ENCODE assay signal across 21 cellular contexts in the genomic region with DNA sequence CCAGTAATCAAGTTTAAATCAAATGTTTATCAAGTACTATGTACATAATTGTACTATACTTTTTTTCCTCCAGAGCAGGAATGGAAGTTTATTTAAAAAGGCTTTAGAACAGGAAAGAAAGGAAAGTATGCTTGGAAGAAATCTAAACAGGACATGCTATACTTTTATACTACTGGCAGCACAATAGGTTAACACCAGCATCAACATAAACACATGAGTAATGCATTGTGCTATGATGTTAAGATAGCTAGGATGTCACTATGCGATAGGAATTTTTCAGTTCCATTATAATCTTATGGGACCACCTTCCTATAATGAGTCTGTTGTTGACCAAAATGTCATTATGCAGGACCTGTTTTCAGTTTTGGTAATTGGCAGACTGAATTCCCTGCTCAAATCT. TPM values are rescaled to one million over a fixed set of nuclear protein-coding genes. Genes with fewer than 3 reads are reported as not detected.
DNase-seq lines count a peak whose midpoint lies in the region; ATAC-seq, FAIRE-seq and TF ChIP-seq lines count a peak whose summit lies in the region.
"Had no signal": no experiment of that assay in that cellular context is flagged by ENCODE, and none has a peak within 500 bp of the region (broad histone marks: within the 10 kb centered on the region; RNA-seq: fewer than 3 reads in every experiment).

No MANE protein-coding gene starts in this region.

- H3K27me3 ChIP-seq in SJSA1 (replicated peaks) (no peaks in the 10 kb centered on the region), endothelial cell of umbilical vein (ENCODE audit: control insufficient read depth in 2 of 2, insufficient read depth in 2 of 2, low read length in 2 of 2) (no peaks in the 10 kb centered on the region), mesenchymal stem cell (ENCODE audit: control insufficient read depth in 1 of 2, insufficient read depth in 1 of 2, low read length in 2 of 2) (no peaks in the 10 kb centered on the region)
- H3K27me3 ChIP-seq in CD8-positive, alpha-beta T cell (ENCODE audit: insufficient read depth, low read length), result no peaks in the 10 kb centered on the region
- H3K27me3 ChIP-seq: BLaER1 treated with 17β-estradiol and CSF1 and Interleukin-3, amounts not matched to agents 10 nM and 100 nM had no signal

- no peak overlapping the region for H2BK120ac ChIP-seq in mesenchymal stem cell (ENCODE audit: low read depth, low read length)

- H3K36me3 Mint-ChIP-seq in CD8-positive, alpha-beta T cell, result no peaks in the 10 kb centered on the region
- H3K36me3 Mint-ChIP-seq: CD4-positive, CD25-positive, alpha-beta regulatory T cell had no signal

- WGBS in mesenchymal stem cell, result no CpG with 5 or more reads among the region's 1 CpG

- CTCF ChIA-PET in endothelial cell of umbilical vein (lab: Charles Lee), result no interaction called here
- CTCF ChIA-PET in CD8-positive, alpha-beta T cell (lab: Charles Lee), result no interaction called here

- dilution Hi-C loops in endothelial cell of umbilical vein (cut with MboI; ENCODE audit: extremely low pct_ligation_motif_present, low sequenced_read_pairs), result no loop called here

- H3K36me3 ChIP-seq in SJSA1 (no peaks in the 10 kb centered on the region), endothelial cell of umbilical vein (ENCODE audit: control insufficient read depth in 2 of 2, extremely low read depth in 1 of 2, insufficient read depth in 2 of 2, low read length in 2 of 2) (no peaks in the 10 kb centered on the region), mesenchymal stem cell (ENCODE audit: control insufficient read depth in 1 of 2, insufficient read depth in 2 of 2, low read depth in 1 of 2, low read length in 2 of 2) (peaks cover 0 to 26% of the 10 kb centered on the region in 2 experiments)
- H3K36me3 ChIP-seq in CD8-positive, alpha-beta T cell (ENCODE audit: insufficient read depth, low read length), result no peaks in the 10 kb centered on the region

- POLR2A ChIA-PET in endothelial cell of umbilical vein (lab: Charles Lee), result no interaction called here
- POLR2A ChIA-PET in CD8-positive, alpha-beta T cell (lab: Charles Lee), result no interaction called here

- H2BK12ac ChIP-seq in mesenchymal stem cell (ENCODE audit: low read length in 2 of 2), result no peak overlapping the region

- no peak overlapping the region for H4K8ac ChIP-seq in mesenchymal stem cell (ENCODE audit: low read length)

- peak overlapping the region; percentile 1; the same call in 1 of the 2 replicates for H3K27ac ChIP-seq in SJSA1
- no peak overlapping the region for H3K27ac ChIP-seq in endothelial cell of umbilical vein (ENCODE audit: insufficient read depth, low read depth, low read length)
- no peak overlapping the region for H3K27ac ChIP-seq in mesenchymal stem cell (ENCODE audit: low read length, poor library complexity, severe bottlenecking)
- H3K27ac ChIP-seq in CD8-positive, alpha-beta T cell (ENCODE audit: low read depth, low read length), result no peak overlapping the region
- H3K27ac ChIP-seq: BLaER1 treated with 17β-estradiol and CSF1 and Interleukin-3, amounts not matched to agents 10 nM and 100 nM; GM23248 had no signal

- H3K4me3 ChIP-seq in SJSA1 (no peak overlapping the region), endothelial cell of umbilical vein (replicated peaks in 1 of 3; ENCODE audit: insufficient read depth in 1 of 3, low read depth in 1 of 3, low read length in 3 of 3) (no peak overlapping the region), mesenchymal stem cell (ENCODE audit: insufficient read depth in 1 of 2, low read depth in 1 of 2, low read length in 2 of 2) (no peak overlapping the region)
- H3K4me3 ChIP-seq in CD8-positive, alpha-beta T cell (ENCODE audit: low read depth, low read length), result no peak overlapping the region
- H3K4me3 ChIP-seq: BLaER1 treated with 17β-estradiol and CSF1 and Interleukin-3, amounts not matched to agents 10 nM and 100 nM; GM23248 had no signal

- H2AFZ ChIP-seq in endothelial cell of umbilical vein (ENCODE audit: low read depth, low read length) (no peak overlapping the region), mesenchymal stem cell (ENCODE audit: low read depth, low read length) (no peak overlapping the region)
- H2AFZ ChIP-seq: GM23248 had no signal

- H4K91ac ChIP-seq in mesenchymal stem cell (ENCODE audit: low read length), result no peak overlapping the region

- H3K79me2 ChIP-seq in endothelial cell of umbilical vein (ENCODE audit: control insufficient read depth, insufficient read depth, low read length), result no peaks in the 10 kb centered on the region

- no peak overlapping the region for H3K23ac ChIP-seq in mesenchymal stem cell (ENCODE audit: low read length in 2 of 2)

- no peak overlapping the region for H3K18ac ChIP-seq in mesenchymal stem cell (ENCODE audit: low read depth in 1 of 2, low read length in 2 of 2)

- H3K9me3 Mint-ChIP-seq in CD8-positive, alpha-beta T cell, result peaks cover 7% of the 10 kb centered on the region

- no peaks in the 10 kb centered on the region for H3K9me1 ChIP-seq in endothelial cell of umbilical vein (replicated peaks; ENCODE audit: control insufficient read depth, extremely low read depth, insufficient read depth, low read length)

- H3K4me2 ChIP-seq in endothelial cell of umbilical vein (ENCODE audit: insufficient read depth, low read length), result no peak overlapping the region
- no peak overlapping the region for H3K4me2 ChIP-seq in mesenchymal stem cell (ENCODE audit: low read length, poor library complexity, severe bottlenecking)
- H3K4me2 ChIP-seq: BLaER1 treated with 17β-estradiol and CSF1 and Interleukin-3, amounts not matched to agents 10 nM and 100 nM had no signal

- no TSS peak for BruUV-seq in endothelial cell of umbilical vein (replicated peaks; lab: Mats Ljungman, UMichigan)

- H4K20me1 ChIP-seq in endothelial cell of umbilical vein (replicated peaks; ENCODE audit: control insufficient read depth, extremely low read depth, insufficient read depth, low read length), result no peaks in the 10 kb centered on the region
- H4K20me1 ChIP-seq: BLaER1 treated with 17β-estradiol and CSF1 and Interleukin-3, amounts not matched to agents 10 nM and 100 nM had no signal

- ATAC-seq in CD8-positive, alpha-beta T cell, result no peak
- ATAC-seq in GM18520 (IDR thresholded peaks at IDR 0.05; ENCODE audit: unreplicated experiment) (no peak), GM19463 (IDR thresholded peaks at IDR 0.05; ENCODE audit: unreplicated experiment) (no peak), left cardiac atrium (no peak)
- ATAC-seq: HepG2 had no signal

- H3K4me1 ChIP-seq in SJSA1 (replicated peaks), result peaks cover 23% of the 10 kb centered on the region
- peaks cover 11% of the 10 kb centered on the region for H3K4me1 ChIP-seq in endothelial cell of umbilical vein (ENCODE audit: control insufficient read depth, extremely low read depth, insufficient read depth, low read length)
- no peaks in the 10 kb centered on the region for H3K4me1 ChIP-seq in mesenchymal stem cell (ENCODE audit: control insufficient read depth, insufficient read depth, low read depth, low read length)
- no peaks in the 10 kb centered on the region for H3K4me1 ChIP-seq in CD8-positive, alpha-beta T cell (ENCODE audit: insufficient read depth, low read length)
- H3K4me1 ChIP-seq: BLaER1 treated with 17β-estradiol and CSF1 and Interleukin-3, amounts not matched to agents 10 nM and 100 nM had no signal

- peak; percentile 87 for FAIRE-seq in endothelial cell of umbilical vein (lab: Jason Lieb, UNC)
- FAIRE-seq: GM12892, GM19239, HepG2, HTR-8/SVneo had no signal

- no peak overlapping the region for H2AK5ac ChIP-seq in mesenchymal stem cell (ENCODE audit: low read length, severe bottlenecking)

- H3K79me1 ChIP-seq in mesenchymal stem cell (replicated peaks; ENCODE audit: low read length, poor library complexity, severe bottlenecking), result no peaks in the 10 kb centered on the region

- no peak overlapping the region for H3K4ac ChIP-seq in mesenchymal stem cell (ENCODE audit: low read depth in 1 of 2, low read length in 2 of 2)

- no peaks in the 10 kb centered on the region for H3K4me1 Mint-ChIP-seq in CD8-positive, alpha-beta T cell (ENCODE audit: low read depth)
- H3K4me1 Mint-ChIP-seq: CD4-positive, CD25-positive, alpha-beta regulatory T cell had no signal

- no peak overlapping the region for H2BK15ac ChIP-seq in mesenchymal stem cell (ENCODE audit: low read depth, poor library complexity, severe bottlenecking)

- H3K9ac ChIP-seq in endothelial cell of umbilical vein (replicated peaks; ENCODE audit: extremely low read depth, insufficient read depth, low read length) (no peak overlapping the region), mesenchymal stem cell (ENCODE audit: low read length) (no peak overlapping the region)
- H3K9ac ChIP-seq: BLaER1 treated with 17β-estradiol and CSF1 and Interleukin-3, amounts not matched to agents 10 nM and 100 nM; GM23248 had no signal

- TF ChIP-seq POLR2A in endothelial cell of umbilical vein (IDR thresholded peaks at IDR 0.05; ENCODE audit: low read depth, low read length), result no peak

- H3K9me3 ChIP-seq in SJSA1 (replicated peaks) (no peaks in the 10 kb centered on the region), endothelial cell of umbilical vein (replicated peaks; ENCODE audit: control insufficient read depth, insufficient read depth, low read length) (no peaks in the 10 kb centered on the region), mesenchymal stem cell (ENCODE audit: control insufficient read depth, low read length) (peaks cover 8% of the 10 kb centered on the region)
- H3K9me3 ChIP-seq in CD8-positive, alpha-beta T cell (ENCODE audit: low read length), result no peaks in the 10 kb centered on the region

- H2BK5ac ChIP-seq in mesenchymal stem cell (ENCODE audit: low read depth, low read length, poor library complexity, severe bottlenecking), result no peak overlapping the region

- H3K4me3 Mint-ChIP-seq in CD8-positive, alpha-beta T cell, result no peak overlapping the region
- H3K4me3 Mint-ChIP-seq: CD4-positive, CD25-positive, alpha-beta regulatory T cell had no signal

- H3K14ac ChIP-seq in mesenchymal stem cell (ENCODE audit: low read length in 2 of 2), result no peak overlapping the region

- no peak for TF ChIP-seq CTCF in endothelial cell of umbilical vein (IDR thresholded peaks at IDR 0.05; ENCODE audit: extremely low read depth in 1 of 2, insufficient read depth in 1 of 2, low read depth in 1 of 2, low read length in 2 of 2)
- TF ChIP-seq CTCF in CD8-positive, alpha-beta T cell (IDR thresholded peaks at IDR 0.05), result no peak

- DNase-seq in EH (ENCODE audit: low read depth) (peak; percentile 17), SJSA1 (ENCODE audit: low read depth in 1 of 2, low spot score in 2 of 2) (peak in 1 of 2 experiments; percentile 57), endothelial cell of umbilical vein (ENCODE audit: low read depth, low spot score) (peak; percentile 61), mesenchymal stem cell (peak; percentile 40), left cardiac atrium (no peak)
- DNase-seq in CD8-positive, alpha-beta T cell, result no peak
- DNase-seq: 8988T; ACHN; CD4-positive, CD25-positive, alpha-beta regulatory T cell; DMS79; EL; GDM1; GM23248; H7 had no signal

- H3K27ac Mint-ChIP-seq in CD8-positive, alpha-beta T cell, result no peak overlapping the region
- H3K27ac Mint-ChIP-seq: CD4-positive, CD25-positive, alpha-beta regulatory T cell had no signal

- no peaks in the 10 kb centered on the region for H3K27me3 Mint-ChIP-seq in CD8-positive, alpha-beta T cell (ENCODE audit: low read depth)
- H3K27me3 Mint-ChIP-seq: CD4-positive, CD25-positive, alpha-beta regulatory T cell had no signal

- intact Hi-C loops in endothelial cell of umbilical vein (cut with micrococcal nuclease) (no loop called here), left cardiac atrium (cut with DNase I) (no loop called here)
- intact Hi-C loops in CD8-positive, alpha-beta T cell (cut with DNase I, micrococcal nuclease), result no loop called here

RNA-seq across cellular contexts. Expression of gene ANKS1B, which starts 41.5 kb away (rescaled TPM):
- total RNA-seq in SJSA1 (2014; rRNA removed; shearing (Covaris generic)), result not detected in 2 replicates
- 0.38 and 0.42 TPM in 2 replicates for total RNA-seq in endothelial cell of umbilical vein
- 0.15 TPM in 1 of 2 replicates, not detected in the other for polyA plus RNA-seq in endothelial cell of umbilical vein
- 0.06 TPM in 1 of 2 replicates, not detected in the other for polyA plus RNA-seq in endothelial cell of umbilical vein (2011; cell fraction: cytosol; rRNA removed)
- 0.16 and 0.50 TPM in 2 replicates for polyA plus RNA-seq in endothelial cell of umbilical vein (2011; cell fraction: nucleus; rRNA removed)
- 0.17 and 0.75 TPM in 2 replicates for polyA plus RNA-seq in endothelial cell of umbilical vein (2012)
- polyA minus RNA-seq in endothelial cell of umbilical vein, result 0.64 and 0.85 TPM in 2 replicates
- polyA minus RNA-seq in endothelial cell of umbilical vein (2011; cell fraction: cytosol; rRNA and poly(A)+ RNA removed), result not detected
- 1.7 and 3.8 TPM in 2 replicates for polyA minus RNA-seq in endothelial cell of umbilical vein (2011; cell fraction: nucleus; rRNA and poly(A)+ RNA removed)
- 0.37 TPM for polyA plus RNA-seq in mesenchymal stem cell (2013, experiment 1 of 2)
- polyA plus RNA-seq in mesenchymal stem cell (2013, experiment 2 of 2), result 0.75 TPM
- not detected for total RNA-seq in CD8-positive, alpha-beta T cell
- total RNA-seq in left cardiac atrium, result 1 to 10 TPM; 3.1 TPM
- total RNA-seq: GM23248 had no signal
- polyA plus RNA-seq: GM23248, HepG2 had no signal

Comparison
In these comparisons a context has a peak if more than half of its experiments do, and no peak if none do; other contexts are left out.
1. DNase-seq: peak in EH (single experiment), endothelial cell of umbilical vein (single experiment) and mesenchymal stem cell (single experiment); none in CD8-positive, alpha-beta T cell (0 of 7) and left cardiac atrium (single experiment).